ENCODE assay signal across 29 cellular contexts in the genomic region with DNA sequence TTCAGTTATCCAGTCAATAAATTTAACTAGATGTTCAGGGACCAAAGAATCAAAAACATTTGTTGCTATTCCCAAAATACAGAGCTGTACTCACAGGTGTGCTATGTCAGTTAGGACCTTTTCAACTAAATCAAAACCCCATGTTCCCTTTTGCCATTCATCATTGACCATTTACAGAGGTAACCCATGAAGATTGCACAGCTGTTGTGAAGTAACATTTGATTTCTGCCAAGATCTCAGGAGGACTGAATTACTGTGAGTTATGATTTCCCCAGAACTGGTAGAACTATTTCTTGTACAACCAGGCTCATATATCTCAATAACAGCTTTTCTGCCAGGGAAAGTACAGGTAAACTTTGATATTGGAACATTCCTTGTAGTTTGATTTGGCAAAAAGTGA.
"Had no signal": no experiment of that assay in that cellular context is flagged by ENCODE, and none has a peak within 500 bp of the region (broad histone marks: within the 10 kb centered on the region; RNA-seq: fewer than 3 reads in every experiment).

No MANE protein-coding gene starts in this region.

- H3K9me3 ChIP-seq: SJCRH30 had no signal

- ATAC-seq: activated CD8-positive, alpha-beta T cell treated with anti-CD3 and anti-CD28 coated beads for 36 hours; activated T-cell treated with anti-CD3 and anti-CD28 coated beads, Interleukin-2, amount 50 U/mL, for 72 hours; activated T-helper 17 cell treated with anti-CD3 and anti-CD28 coated beads, Interleukin-2, amount 50 U/mL, for 72 hours; K562 had no signal

- H2AFZ ChIP-seq: PC-9 had no signal

- H3K4me2 ChIP-seq: PC-9 had no signal

- H3K27ac ChIP-seq: ascending aorta, PC-9, RWPE1, SJCRH30, SK-N-MC, WERI-Rb-1 had no signal

- DNase-seq: activated CD4-positive, alpha-beta T cell treated with anti-CD3 and anti-CD28 coated beads for 1 hour; activated CD4-positive, alpha-beta T cell treated with anti-CD3 and anti-CD28 coated beads, Interleukin-2, amount 10 ng/mL, durations not matched to agents 24 days and 14 days; activated CD4-positive, alpha-beta T cell treated with anti-CD3 and anti-CD28 coated beads, Interleukin-2, amount 50 U/mL, for 4 hours; activated CD4-positive, CD25-positive, alpha-beta regulatory T cell; activated CD8-positive, alpha-beta T cell treated with anti-CD3 and anti-CD28 coated beads for 36 hours; activated effector memory CD4-positive, alpha-beta T cell treated with anti-CD3 and anti-CD28 coated beads, Interleukin-2, amount 50 U/mL, for 16 hours; activated naive CD4-positive, alpha-beta T cell; activated naive CD4-positive, alpha-beta T cell treated with anti-CD3 and anti-CD28 coated beads, Interleukin-2, amount 50 U/mL, for 16 hours; activated naive CD8-positive, alpha-beta T cell treated with anti-CD3 and anti-CD28 coated beads for 36 hours; activated T-cell treated with anti-CD3 and anti-CD28 coated beads, Interleukin-2, amount 50 U/mL, for 1 hour; activated T-cell treated with anti-CD3 and anti-CD28 coated beads, Interleukin-2, amount 50 U/mL, for 72 hours; amygdala; NCI-H1048; NCI-H1105 treated with DMSO at 0.1 percent for 48 hours; NCI-H1436 treated with DMSO at 0.1 percent for 48 hours; NCI-H1694 treated with DMSO at 0.1 percent for 48 hours; NCI-H2029; NCI-H345; NCI-H524 treated with DMSO at 0.1 percent for 48 hours; PC-9; SHP77; SJCRH30; T1000; WERI-Rb-1 had no signal

- H3K27me3 ChIP-seq: ascending aorta, SJCRH30 had no signal

- H3K4me1 ChIP-seq: ascending aorta, SJCRH30 had no signal

- H3K4me3 ChIP-seq: ascending aorta, K562, PC-9, SJCRH30, SK-N-MC had no signal

- H3K36me3 ChIP-seq: ascending aorta, SJCRH30, WERI-Rb-1 had no signal
